ENCODE assay signal across 9 cellular contexts in genomic region chr1:53838654-53838974, GRCh38. TPM values are rescaled to one million over a fixed set of nuclear protein-coding genes. Genes with fewer than 3 reads are reported as not detected.
DNase-seq lines count a peak whose midpoint lies in the region; ATAC-seq and TF ChIP-seq lines count a peak whose summit lies in the region.
"Had no signal": no experiment of that assay in that cellular context is flagged by ENCODE, and none has a peak within 500 bp of the region (broad histone marks: within the 10 kb centered on the region; RNA-seq: fewer than 3 reads in every experiment).

No MANE protein-coding gene starts in this region.

- H3K4me3 ChIP-seq in left ventricle myocardium inferior = peak overlapping the region; percentile 88
- H3K4me3 ChIP-seq in brain microvascular endothelial cell (ENCODE audit: low read depth, low read length) = peak overlapping the region; percentile 98
- peak overlapping the region; percentile 71 for H3K4me3 ChIP-seq in mononuclear cell (ENCODE audit: low read length)
- peak overlapping the region; percentile 70 to 94 for H3K4me3 ChIP-seq in vagina
- no peak overlapping the region for H3K4me3 ChIP-seq in trophoblast cell (ENCODE audit: low read depth, low read length)

- H2AK5ac ChIP-seq in trophoblast cell (ENCODE audit: low read length) = no peak overlapping the region

- H3K79me2 ChIP-seq in trophoblast cell (ENCODE audit: control insufficient read depth, insufficient read depth, low read length, poor library complexity) = peaks cover 4% of the 10 kb centered on the region

- in situ Hi-C loops in brain microvascular endothelial cell (cut with HindIII; ENCODE audit: low pct_ligation_motif_present, low sequenced_read_pairs) = no loop called here

- H2BK120ac ChIP-seq in trophoblast cell (ENCODE audit: insufficient read depth, low read length, poor library complexity) = no peak overlapping the region

- no peak overlapping the region for H4K12ac ChIP-seq in trophoblast cell (ENCODE audit: low read depth, low read length)

- H4K8ac ChIP-seq in trophoblast cell (ENCODE audit: low read depth, low read length) = no peak overlapping the region

- no peak overlapping the region for H3K4me2 ChIP-seq in trophoblast cell (ENCODE audit: low read length)

- H4K91ac ChIP-seq in trophoblast cell (ENCODE audit: low read depth, low read length) = no peak overlapping the region

- peaks cover 6% of the 10 kb centered on the region for H3K79me1 ChIP-seq in trophoblast cell (ENCODE audit: low read length)

- no peak overlapping the region for H3K18ac ChIP-seq in trophoblast cell (ENCODE audit: low read length)

- TF ChIP-seq POLR2A in vagina (IDR thresholded peaks at IDR 0.05) = no peak

- H2AFZ ChIP-seq in trophoblast cell (ENCODE audit: insufficient read depth, low read length, poor library complexity) = no peak overlapping the region

- H3K27ac ChIP-seq in left ventricle myocardium inferior (replicated peaks) (peak overlapping the region; percentile 98), brain microvascular endothelial cell (peak overlapping the region; percentile 96), vagina (peak overlapping the region; percentile 87), trophoblast cell (ENCODE audit: low read depth, low read length) (no peak overlapping the region)

- H3K23ac ChIP-seq in trophoblast cell (ENCODE audit: low read length) = no peak overlapping the region

- no peaks in the 10 kb centered on the region for H3K27me3 ChIP-seq in left ventricle myocardium inferior (ENCODE audit: low read depth)
- no peaks in the 10 kb centered on the region for H3K27me3 ChIP-seq in brain microvascular endothelial cell (replicated peaks)
- H3K27me3 ChIP-seq in mononuclear cell (ENCODE audit: insufficient read depth, low read length) = no peaks in the 10 kb centered on the region
- H3K27me3 ChIP-seq in vagina = no peaks in the 10 kb centered on the region
- H3K27me3 ChIP-seq in trophoblast cell (ENCODE audit: insufficient read depth, low read length) = no peaks in the 10 kb centered on the region

- H3K14ac ChIP-seq in trophoblast cell (ENCODE audit: low read length) = no peak overlapping the region

- ATAC-seq in Right ventricle myocardium inferior = no peak
- ATAC-seq in left lobe of liver = no peak
- no peak for ATAC-seq in HG03378 (IDR thresholded peaks at IDR 0.05; ENCODE audit: unreplicated experiment)

- intact Hi-C loops in left ventricle myocardium inferior (cut with micrococcal nuclease) (no loop called here), Right ventricle myocardium inferior (cut with DNase I) (loop anchor here (5.0 kb wide), 1 partner anchor 109 kb away; the partner anchor contains the start of genes IFT25 and LRRC42), vagina (cut with DNase I) (no loop called here)

- H3K4me1 ChIP-seq in left ventricle myocardium inferior = peaks cover 23% of the 10 kb centered on the region
- peaks cover 8% of the 10 kb centered on the region for H3K4me1 ChIP-seq in mononuclear cell (ENCODE audit: insufficient read depth, low read length)
- peaks cover 7% of the 10 kb centered on the region for H3K4me1 ChIP-seq in vagina
- peaks cover 0 to 3% of the 10 kb centered on the region in 2 experiments for H3K4me1 ChIP-seq in trophoblast cell (ENCODE audit: control insufficient read depth in 1 of 2, insufficient read depth in 2 of 2, low read length in 2 of 2)

- TF ChIP-seq CTCF in left ventricle myocardium inferior (IDR thresholded peaks at IDR 0.05; ENCODE audit: borderline replicate concordance) = no peak
- no peak for TF ChIP-seq CTCF in brain microvascular endothelial cell (IDR thresholded peaks at IDR 0.05; ENCODE audit: low read depth, low read length, missing control alignments)
- TF ChIP-seq CTCF in vagina (IDR thresholded peaks at IDR 0.05) = no peak

- no peak overlapping the region for H2BK12ac ChIP-seq in trophoblast cell (ENCODE audit: low read length)

- H3K9ac ChIP-seq in trophoblast cell (ENCODE audit: low read length) = no peak overlapping the region

- H3K36me3 ChIP-seq in left ventricle myocardium inferior = no peaks in the 10 kb centered on the region
- no peaks in the 10 kb centered on the region for H3K36me3 ChIP-seq in brain microvascular endothelial cell (replicated peaks)
- no peaks in the 10 kb centered on the region for H3K36me3 ChIP-seq in vagina
- no peaks in the 10 kb centered on the region for H3K36me3 ChIP-seq in trophoblast cell (ENCODE audit: control insufficient read depth in 1 of 2, insufficient read depth in 2 of 2, low read length in 2 of 2)

- DNase-seq in left ventricle myocardium inferior (no peak), Right ventricle myocardium inferior (ENCODE audit: missing footprints) (no peak), brain microvascular endothelial cell (no peak), vagina (ENCODE audit: extremely low spot score in 2 of 2) (no peak), trophoblast cell (no peak), left lobe of liver (ENCODE audit: low spot score) (no peak)

- WGBS in trophoblast cell (ENCODE audit: extremely low coverage, insufficient coverage, insufficient read length) = no CpG with 5 or more reads among the region's 2 CpGs

- no peak overlapping the region for H3K4ac ChIP-seq in trophoblast cell (ENCODE audit: low read depth, low read length)

- peaks cover 19% of the 10 kb centered on the region for H3K9me3 ChIP-seq in left ventricle myocardium inferior (replicated peaks)
- H3K9me3 ChIP-seq in mononuclear cell (ENCODE audit: low read depth, low read length) = no peaks in the 10 kb centered on the region
- no peaks in the 10 kb centered on the region for H3K9me3 ChIP-seq in vagina
- H3K9me3 ChIP-seq in trophoblast cell (ENCODE audit: insufficient read depth, low read depth, low read length) = peaks cover 3% of the 10 kb centered on the region

- no peak overlapping the region for H2BK5ac ChIP-seq in trophoblast cell (ENCODE audit: low read depth, low read length, poor library complexity)

RNA-seq across cellular contexts. Expression of gene NDC1, which starts 0.5 kb away (rescaled TPM):
- total RNA-seq in left ventricle myocardium inferior (5.7 TPM), Right ventricle myocardium inferior (6.4 TPM), mononuclear cell (6.6 TPM), vagina (12.3 TPM), left lobe of liver (5.8 TPM)
- polyA plus RNA-seq in trophoblast cell (2013) = 17.4 TPM in 2 replicates

RNA-seq across cellular contexts. Expression of gene YIPF1, which starts 51.0 kb away (rescaled TPM):
- total RNA-seq in left ventricle myocardium inferior (13.9 TPM), Right ventricle myocardium inferior (16.1 TPM), mononuclear cell (11.4 TPM), vagina (22.1 TPM), left lobe of liver (18.3 TPM)
- polyA plus RNA-seq in trophoblast cell (2013) = 33.0 and 35.9 TPM in 2 replicates

RNA-seq across cellular contexts. Expression of gene DIO1, which starts 55.4 kb away (rescaled TPM):
- not detected for total RNA-seq in left ventricle myocardium inferior
- total RNA-seq in Right ventricle myocardium inferior = not detected
- total RNA-seq in mononuclear cell = 0.21 TPM
- total RNA-seq in vagina = not detected
- polyA plus RNA-seq in trophoblast cell (2013) = 0.11 and 0.15 TPM in 2 replicates
- total RNA-seq in left lobe of liver = 39.4 TPM
- total RNA-seq: activated CD8-positive, alpha-beta memory T cell treated with anti-CD3 and anti-CD28 coated beads for 36 hours had no signal

Comparison
In these comparisons a context has a peak if more than half of its experiments do, and no peak if none do; other contexts are left out.
1. RNA of gene DIO1, which starts 55.4 kb away (total RNA-seq): 39.4 TPM in left lobe of liver (single experiment); 0.21 TPM in mononuclear cell (single experiment), not detected in left ventricle myocardium inferior (single experiment), not detected in Right ventricle myocardium inferior (single experiment) and not detected in vagina (single experiment); every median in the first group is over 10 times any median in the second.